In the genomic region with DNA sequence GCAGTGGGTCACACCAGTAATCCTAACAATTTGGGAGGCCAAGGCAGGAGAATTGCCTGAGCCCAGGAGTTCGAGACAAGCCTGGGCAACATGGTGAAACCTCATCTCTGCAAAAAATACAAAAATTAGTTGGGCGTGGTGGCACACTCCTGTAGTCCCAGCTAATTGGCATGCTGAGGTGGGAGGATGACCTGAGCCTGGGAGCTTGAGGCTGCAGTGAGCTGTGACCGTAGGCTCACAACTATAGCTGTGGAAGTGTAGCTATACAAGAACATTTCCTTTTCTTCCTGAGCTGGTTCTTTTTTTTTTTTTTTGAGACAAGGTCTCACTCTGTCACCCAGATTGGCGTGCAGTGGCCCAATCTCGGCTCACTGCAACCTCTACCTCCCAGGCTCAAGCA, we compare ENCODE assay signal across 4 cellular contexts.
"Had no signal": no experiment of that assay in that cellular context is flagged by ENCODE, and none has a peak within 500 bp of the region (broad histone marks: within the 10 kb centered on the region; RNA-seq: fewer than 3 reads in every experiment).

No MANE protein-coding gene starts in this region.

- H3K27ac ChIP-seq: HL-60 had no signal

- H3K4me3 ChIP-seq: K562 had no signal

- DNase-seq: IMR-90, KBM-7 had no signal
